25 cellular contexts compared by ENCODE assay signal in the genomic region with DNA sequence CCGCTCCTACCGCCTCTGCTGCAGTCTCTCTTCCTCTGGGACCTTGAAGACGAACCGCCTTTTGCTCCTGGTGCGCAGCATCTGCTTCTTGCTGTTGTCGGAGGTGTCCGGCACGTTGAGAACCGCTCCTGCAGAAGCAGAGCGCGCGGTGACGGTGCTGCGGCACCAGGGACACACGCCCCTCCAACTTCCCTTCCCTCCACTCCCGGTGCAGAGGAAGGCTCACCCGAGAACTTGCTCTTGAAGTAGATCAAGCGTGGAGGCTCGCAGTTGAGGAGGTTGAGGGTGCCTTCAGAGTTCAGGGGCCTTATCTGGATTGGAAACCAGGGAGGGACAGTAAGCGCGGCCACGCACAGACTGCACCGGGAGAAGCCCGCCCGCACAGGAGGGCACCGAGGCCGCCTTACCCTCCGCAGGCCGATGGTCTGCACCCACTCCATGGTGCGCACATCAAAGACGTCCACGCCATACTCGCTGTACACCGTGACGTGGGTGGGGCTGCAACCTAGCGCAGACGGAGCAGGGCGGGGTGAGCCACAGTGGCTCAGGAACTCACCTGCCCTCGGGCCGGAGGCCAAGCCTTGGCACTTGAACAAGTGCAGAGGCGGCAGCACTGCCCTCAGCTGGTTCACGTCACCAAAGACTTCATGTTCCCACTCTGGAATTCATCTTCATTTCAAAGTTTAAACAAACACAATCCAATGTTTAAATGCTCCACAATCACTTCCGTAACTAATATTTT. TPM values are rescaled to one million over a fixed set of nuclear protein-coding genes. Genes with fewer than 3 reads are reported as not detected.
DNase-seq lines count a peak whose midpoint lies in the region; ATAC-seq, FAIRE-seq and TF ChIP-seq lines count a peak whose summit lies in the region.
"Had no signal": no experiment of that assay in that cellular context is flagged by ENCODE, and none has a peak within 500 bp of the region (broad histone marks: within the 10 kb centered on the region; RNA-seq: fewer than 3 reads in every experiment).

No MANE protein-coding gene starts in this region.

- H3K4me2 ChIP-seq in K562 (ENCODE audit: insufficient read depth, low read length): no peak overlapping the region
- H3K4me2 ChIP-seq in PC-3 (ENCODE audit: low read length): no peak overlapping the region

- H3K79me2 ChIP-seq in K562 (ENCODE audit: control insufficient read depth, insufficient read depth, low read length) (no peaks in the 10 kb centered on the region), PC-3 (ENCODE audit: low read length) (no peaks in the 10 kb centered on the region)

- WGBS in K562 (ENCODE audit: insufficient coverage, low coverage, missing lambda C conversion rate): 87% methylated on average over 16 of the region's 43 CpGs
- 77 to 88% methylated on average over 33 to 43 of the region's 43 CpGs for WGBS in thyroid gland, 2 donors

- peaks cover 4 to 19% of the 10 kb centered on the region in 2 experiments; a peak in 3 of 5 replicates for H3K4me1 ChIP-seq in K562 (replicated peaks in 1 of 2; ENCODE audit: control insufficient read depth in 2 of 2, insufficient read depth in 2 of 2, low read length in 2 of 2)
- H3K4me1 ChIP-seq in lower lobe of right lung: peaks cover 14% of the 10 kb centered on the region
- peaks cover 20 to 33% of the 10 kb centered on the region in 2 donors for H3K4me1 ChIP-seq in thyroid gland
- no peaks in the 10 kb centered on the region for H3K4me1 ChIP-seq in PC-3 (ENCODE audit: insufficient read depth, low read length)
- H3K4me1 ChIP-seq: tibial artery had no signal

- H3K9me1 ChIP-seq in K562 (ENCODE audit: control insufficient read depth, insufficient read depth, low read length): no peaks in the 10 kb centered on the region

- in situ Hi-C loops in K562 (cut with MboI): no loop called here

- FAIRE-seq in K562 (lab: Jason Lieb, UNC): no peak

- no peak overlapping the region for H2AFZ ChIP-seq in K562 (ENCODE audit: low read depth, low read length)
- H2AFZ ChIP-seq in PC-3 (ENCODE audit: low read length): no peak overlapping the region

- H4K20me1 ChIP-seq in K562 (replicated peaks; ENCODE audit: control insufficient read depth, insufficient read depth, low read length) (no peaks in the 10 kb centered on the region), PC-3 (ENCODE audit: low read length) (no peaks in the 10 kb centered on the region)

- H3K27ac ChIP-seq in K562 (ENCODE audit: extremely low read depth, low read depth, low read length) (no peak overlapping the region), lower lobe of right lung (no peak overlapping the region), thyroid gland (peak overlapping the region in 2 of 3 donors; percentile 71 to 90), PC-3 (ENCODE audit: low read length) (no peak overlapping the region)
- H3K27ac ChIP-seq: tibial artery had no signal

- H3K9ac ChIP-seq in K562 (ENCODE audit: insufficient read depth in 1 of 2, low read depth in 2 of 2, low read length in 2 of 2) (no peak overlapping the region), PC-3 (ENCODE audit: low read length) (no peak overlapping the region)

- CTCF ChIA-PET in K562 (lab: Yijun Ruan, JAX; ENCODE audit: low intra/inter-chr PET ratio): no interaction called here
- CTCF ChIA-PET in PC-3 (lab: Charles Lee): no interaction called here

- intact Hi-C loops in K562 (cut with micrococcal nuclease) (no loop called here), lower lobe of right lung (cut with DNase I) (no loop called here), thyroid gland (cut with DNase I) (no loop called here), PC-3 (cut with micrococcal nuclease) (no loop called here)

- H3K27me3 ChIP-seq in K562 (ENCODE audit: control insufficient read depth in 2 of 2, insufficient read depth in 2 of 2, low read length in 2 of 2) (no peaks in the 10 kb centered on the region), lower lobe of right lung (ENCODE audit: low read depth) (no peaks in the 10 kb centered on the region), thyroid gland (no peaks in the 10 kb centered on the region), PC-3 (ENCODE audit: low read length) (no peaks in the 10 kb centered on the region)
- H3K27me3 ChIP-seq: tibial artery had no signal

- BruUV-seq in K562 (replicated peaks; lab: Mats Ljungman, UMichigan) (no TSS peak), PC-3 (replicated peaks; lab: Mats Ljungman, UMichigan) (no TSS peak)

- ATAC-seq in K562 (no peak), lower lobe of right lung (peak; percentile 90 to 94), PC-3 (no peak)
- ATAC-seq: activated naive CD8-positive, alpha-beta T cell treated with anti-CD3 and anti-CD28 coated beads, Interleukin-2, amount 50 U/mL, for 24 hours; activated T-cell treated with anti-CD3 and anti-CD28 coated beads, Interleukin-2, amount 50 U/mL, for 4 hours; naive thymus-derived CD4-positive, alpha-beta T cell; SK-N-SH treated with all-trans-retinoic acid at 6 μM for 48 hours had no signal

- no peak overlapping the region for H3K4me3 ChIP-seq in LNCaP clone FGC (ENCODE audit: low read depth, low read length)
- no peak overlapping the region for H3K4me3 ChIP-seq in K562
- H3K4me3 ChIP-seq in lower lobe of right lung: no peak overlapping the region
- no peak overlapping the region for H3K4me3 ChIP-seq in thyroid gland (replicated peaks in 1 of 3)
- H3K4me3 ChIP-seq in PC-3 (ENCODE audit: low read length): no peak overlapping the region
- H3K4me3 ChIP-seq: tibial artery had no signal

- TF ChIP-seq EP300 in K562 (IDR thresholded peaks at IDR 0.05; ENCODE audit: low read length): no peak

- H3K36me3 ChIP-seq in K562 (ENCODE audit: control insufficient read depth, insufficient read depth, low read length): peaks cover 2% of the 10 kb centered on the region; the same call in 1 of the 3 replicates
- H3K36me3 ChIP-seq in lower lobe of right lung: peaks cover 92% of the 10 kb centered on the region
- peaks cover 20 to 40% of the 10 kb centered on the region in 2 donors for H3K36me3 ChIP-seq in thyroid gland
- H3K36me3 ChIP-seq in PC-3 (ENCODE audit: low read depth, low read length): peaks cover 22% of the 10 kb centered on the region

- H3K9me3 ChIP-seq in K562 (replicated peaks; ENCODE audit: control insufficient read depth, insufficient read depth, low read depth, low read length): no peaks in the 10 kb centered on the region
- no peaks in the 10 kb centered on the region for H3K9me3 ChIP-seq in lower lobe of right lung
- H3K9me3 ChIP-seq in thyroid gland: no peaks in the 10 kb centered on the region
- H3K9me3 ChIP-seq in PC-3 (ENCODE audit: low read length): no peaks in the 10 kb centered on the region
- H3K9me3 ChIP-seq: tibial artery had no signal

- no peak for TF ChIP-seq RAD21 in K562 (CRISPR knock-in tag; conservative IDR thresholded peaks at IDR 0.05 in 1 of 2, IDR thresholded peaks at IDR 0.05 in 1 of 2)

- DNase-seq in LNCaP clone FGC (ENCODE audit: low read depth) (peak; percentile 58), K562 (ENCODE audit: extremely low read depth in 1 of 4, low spot score in 3 of 4) (no peak), lower lobe of right lung (peak; percentile 92), thyroid gland (peak; percentile 89 to 95), NCI-H1105 treated with DMSO at 0.1 percent for 48 hours (lab: John Stamatoyannopoulos, UW) (no peak), PC-3 (no peak)
- DNase-seq in stimulated activated CD4-positive, alpha-beta T cell treated with anti-CD3 and anti-CD28 coated beads, Interleukin-2, amount 100 ng/mL, for 48 hours: no peak
- DNase-seq: activated CD4-positive, alpha-beta T cell treated with anti-CD3 and anti-CD28 coated beads, Interleukin-2, amount 10 ng/mL, durations not matched to agents 7 days and 5 days; activated naive CD8-positive, alpha-beta T cell treated with anti-CD3 and anti-CD28 coated beads, Interleukin-2, amount 50 U/mL, for 24 hours; activated T-cell treated with anti-CD3 and anti-CD28 coated beads, Interleukin-2, amount 50 U/mL, for 4 hours; C1 segment of cervical spinal cord; COR-L47; DMS79; GF-D8; head of caudate nucleus; naive thymus-derived CD4-positive, alpha-beta T cell; NCI-H1092; NCI-H187 treated with DMSO at 0.1 percent for 48 hours; NCI-H2171 treated with DMSO at 0.1 percent for 48 hours; NCI-H69; RPMI8226; tibial artery had no signal

- TF ChIP-seq CTCF in LNCaP clone FGC (IDR thresholded peaks at IDR 0.05; ENCODE audit: control insufficient read depth, extremely low read depth, insufficient read depth) (peak; percentile 33; the same call in 1 of the 2 replicates), K562 (IDR thresholded peaks at IDR 0.05 in 2 of 3, conservative IDR thresholded peaks at IDR 0.05 in 1 of 3; ENCODE audit: insufficient read depth in 2 of 3, low read depth in 1 of 3, low read length in 3 of 3) (no peak), lower lobe of right lung (IDR thresholded peaks at IDR 0.05) (no peak), thyroid gland (IDR thresholded peaks at IDR 0.05) (no peak), PC-3 (conservative IDR thresholded peaks at IDR 0.05; ENCODE audit: low read depth, low read length) (no peak)

- H3K9me2 ChIP-seq in PC-3 (replicated peaks; ENCODE audit: low read length): no peaks in the 10 kb centered on the region

- POLR2A ChIA-PET in K562 (lab: Yijun Ruan, JAX): interaction anchor here (1.2 kb wide), 1 partner anchor 24 kb away, joined by 3 read pairs; no protein-coding TSS in a partner anchor
- POLR2A ChIA-PET in PC-3 (lab: Charles Lee; ENCODE audit: unreplicated experiment): no interaction called here

- no peaks in the 10 kb centered on the region for H3F3A ChIP-seq in PC-3 (ENCODE audit: low read length, unreplicated experiment)

- TF ChIP-seq POLR2A in K562 (conservative IDR thresholded peaks at IDR 0.05) (no peak), thyroid gland (IDR thresholded peaks at IDR 0.05) (peak in 1 of 2 donors; percentile 7)

RNA-seq across cellular contexts. Expression of a gene that starts 17.5 kb away (rescaled TPM):
- total RNA-seq in K562 (2011; cell fraction: chromatin; rRNA removed; ENCODE audit: low replicate concordance): 0.49 TPM in 1 of 2 replicates, not detected in the other
- total RNA-seq in K562 (2011; cell fraction: nucleolus; rRNA removed): 0.13 and 0.17 TPM in 2 replicates
- total RNA-seq in K562 (2011; cell fraction: nucleoplasm; rRNA removed): 0.22 TPM in 1 of 2 replicates, not detected in the other
- total RNA-seq in K562 (2014; rRNA removed) (0.04 and 0.14 TPM in 2 replicates), K562 (2014; rRNA removed; fragmentation: Illumina TruSeq; extraction: Trizol) (not detected in 2 replicates), K562 (2015; rRNA removed; fragmentation: Illumina TruSeq; extraction: Trizol) (not detected in 2 replicates), K562 (2021) (0.04 and 0.09 TPM in 2 replicates), lower lobe of right lung (13.7 TPM), thyroid gland (10 to 100 TPM in 1 of 4 donors, 1 to 10 TPM in 3; 1.3 to 18.8 (median 3.3) TPM), PC-3 (2014; rRNA removed) (0.17 TPM in 1 of 2 replicates, not detected in the other)
- polyA plus RNA-seq in K562 (2011; rRNA removed) (not detected in 2 replicates), K562 (2014; fragmentation: Illumina TruSeq; extraction: Trizol) (not detected in 2 replicates), K562 (2014; fragmentation: Nextera tagmentation; extraction: Ambion mirVana) (not detected), K562 (2014; rRNA removed) (not detected in 2 replicates)
- polyA plus RNA-seq in K562 (2011; cell fraction: cytosol; rRNA removed): 0.03 TPM in 1 of 2 replicates, not detected in the other
- 0.20 and 0.27 TPM in 2 replicates for polyA plus RNA-seq in K562 (2011; cell fraction: nucleus; rRNA removed)
- polyA plus RNA-seq in K562 (2012): 0.03 and 0.14 TPM in 2 replicates
- polyA minus RNA-seq in K562 (2011; rRNA and poly(A)+ RNA removed): not detected in 2 replicates
- not detected in 2 replicates for polyA minus RNA-seq in K562 (2011; cell fraction: cytosol; rRNA and poly(A)+ RNA removed)
- polyA minus RNA-seq in K562 (2011; cell fraction: nucleus; rRNA and poly(A)+ RNA removed): 0.11 and 0.13 TPM in 2 replicates
- total RNA-seq: H4, occipital lobe had no signal

Comparison
In these comparisons a context has a peak if more than half of its experiments do, and no peak if none do; other contexts are left out.
1. DNase-seq: peak in LNCaP clone FGC (single experiment), lower lobe of right lung (single experiment) and thyroid gland (2 of 2); none in K562 (0 of 4), NCI-H1105 treated with DMSO at 0.1 percent for 48 hours (single experiment), stimulated activated CD4-positive, alpha-beta T cell treated with anti-CD3 and anti-CD28 coated beads, Interleukin-2, amount 100 ng/mL, for 48 hours (0 of 2) and PC-3 (single experiment).
2. ATAC-seq: peak in lower lobe of right lung (2 of 2); none in K562 (single experiment) and PC-3 (single experiment).
3. H3K27ac ChIP-seq: peak in thyroid gland (2 of 3); none in K562 (single experiment), lower lobe of right lung (single experiment) and PC-3 (single experiment).